ENCODE assay signal across 1 cellular context in genomic region chr2:161159829-161160225, GRCh38.
TF ChIP-seq lines count a peak whose summit lies in the region.

No MANE protein-coding gene starts in this region.

TF ChIP-seq in HepG2, 621 proteins besides CTCF, POLR2A, EP300 and RAD21 (continued from another document and continues in another):
- TF ChIP-seq ARID3A (IDR thresholded peaks at IDR 0.05; ENCODE audit: low read depth, low read length) (peak; percentile 95), ZNF589 (CRISPR knock-in tag; conservative IDR thresholded peaks at IDR 0.05) (no peak; the same call in 1 of the 2 replicates), RFXANK (CRISPR knock-in tag; IDR thresholded peaks at IDR 0.05) (no peak), ZNF614 (CRISPR knock-in tag; IDR thresholded peaks at IDR 0.05; ENCODE audit: borderline replicate concordance) (no peak), IRF2 (CRISPR knock-in tag; IDR thresholded peaks at IDR 0.05) (no peak; the same call in 1 of the 2 replicates), RFX3 (CRISPR knock-in tag; IDR thresholded peaks at IDR 0.05) (no peak), NR0B2 (CRISPR knock-in tag; IDR thresholded peaks at IDR 0.05) (no peak), ZBTB40 (IDR thresholded peaks at IDR 0.05) (no peak), ZBTB40 (CRISPR knock-in tag; IDR thresholded peaks at IDR 0.05) (no peak), ZNF512 (CRISPR knock-in tag; IDR thresholded peaks at IDR 0.05) (no peak), PREB (CRISPR knock-in tag; IDR thresholded peaks at IDR 0.05) (no peak), HMG20A (CRISPR knock-in tag; IDR thresholded peaks at IDR 0.05; ENCODE audit: borderline replicate concordance) (no peak; the same call in 1 of the 2 replicates), ZNF781 (CRISPR knock-in tag; IDR thresholded peaks at IDR 0.05; ENCODE audit: borderline replicate concordance, not compliant biosample characterization) (no peak), TFDP1 (CRISPR knock-in tag; IDR thresholded peaks at IDR 0.05; ENCODE audit: borderline replicate concordance) (no peak), GLI4 (CRISPR knock-in tag; IDR thresholded peaks at IDR 0.05; ENCODE audit: borderline replicate concordance) (no peak), TCF7 (IDR thresholded peaks at IDR 0.05; ENCODE audit: low read depth) (no peak; the same call in none of the 2 replicates), PAWR (CRISPR knock-in tag; IDR thresholded peaks at IDR 0.05; ENCODE audit: borderline replicate concordance) (no peak), SMAD3 (CRISPR knock-in tag; IDR thresholded peaks at IDR 0.05) (0 out of 2 replicates have a peak, but pooled peaks have one; percentile 21), SATB2 (CRISPR knock-in tag; IDR thresholded peaks at IDR 0.05) (peak; percentile 61; the same call in 1 of the 2 replicates), PHF21A (CRISPR knock-in tag; IDR thresholded peaks at IDR 0.05) (0 out of 2 replicates have a peak, but pooled peaks have one; percentile 9), ZNF567 (CRISPR knock-in tag; IDR thresholded peaks at IDR 0.05; ENCODE audit: borderline replicate concordance) (no peak), MEF2D (CRISPR knock-in tag; IDR thresholded peaks at IDR 0.05) (peak; percentile 37; the same call in 1 of the 2 replicates), ZNF891 (CRISPR knock-in tag; IDR thresholded peaks at IDR 0.05) (no peak), KDM5A (IDR thresholded peaks at IDR 0.05; ENCODE audit: borderline replicate concordance, low read length) (no peak; the same call in 1 of the 2 replicates), ZNF841 (CRISPR knock-in tag; IDR thresholded peaks at IDR 0.05; ENCODE audit: borderline replicate concordance) (no peak), ZNF574 (CRISPR knock-in tag; IDR thresholded peaks at IDR 0.05) (no peak), EED (CRISPR knock-in tag; IDR thresholded peaks at IDR 0.05) (no peak), ZNF451 (CRISPR knock-in tag; IDR thresholded peaks at IDR 0.05) (no peak; the same call in 1 of the 2 replicates), EEA1 (CRISPR knock-in tag; IDR thresholded peaks at IDR 0.05; ENCODE audit: borderline replicate concordance) (no peak), ZNF251 (CRISPR knock-in tag; IDR thresholded peaks at IDR 0.05) (no peak), ZNF570 (CRISPR knock-in tag; IDR thresholded peaks at IDR 0.05; ENCODE audit: borderline replicate concordance) (no peak), IRF1 (CRISPR knock-in tag; IDR thresholded peaks at IDR 0.05; ENCODE audit: low read depth) (no peak), HNF1A (IDR thresholded peaks at IDR 0.05; ENCODE audit: low read depth) (peak; percentile 98), HNF1A (CRISPR knock-in tag; IDR thresholded peaks at IDR 0.05; ENCODE audit: borderline replicate concordance) (peak; percentile 93)
